Comparison of ENCODE assay signal across 30 cellular contexts in the genomic region with DNA sequence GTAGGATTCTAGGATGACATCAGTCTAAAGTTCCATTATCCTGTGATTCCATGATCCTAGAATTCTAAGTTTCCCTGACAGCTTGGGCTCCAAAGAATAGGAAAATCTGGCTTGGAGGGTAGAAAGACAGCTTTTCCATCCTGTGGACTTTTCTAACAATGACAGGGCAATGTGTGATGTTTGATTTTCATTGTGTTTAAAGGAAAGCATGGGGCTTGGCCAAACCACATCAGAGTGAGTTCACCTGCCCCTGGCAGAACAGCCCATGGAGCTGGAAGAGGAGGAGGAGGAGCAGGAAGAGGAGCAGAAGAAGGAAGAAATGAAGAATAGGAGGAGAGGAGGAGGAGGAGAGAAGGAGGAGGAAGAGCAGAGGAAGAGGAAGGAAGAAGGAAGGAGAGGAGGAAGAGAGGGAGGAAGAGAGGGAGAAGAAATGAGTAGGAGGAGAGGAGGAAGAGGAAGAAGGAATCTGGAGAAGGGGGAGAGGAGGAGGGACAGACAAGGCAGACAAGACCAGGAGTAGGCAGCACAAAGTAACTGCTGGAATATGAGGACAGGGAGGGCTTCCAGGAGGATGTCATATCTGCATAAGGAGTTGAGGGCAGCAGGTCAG. TPM values are rescaled to one million over a fixed set of nuclear protein-coding genes. Genes with fewer than 3 reads are reported as not detected.
"Had no signal": no experiment of that assay in that cellular context is flagged by ENCODE, and none has a peak within 500 bp of the region (broad histone marks: within the 10 kb centered on the region; RNA-seq: fewer than 3 reads in every experiment).

No MANE protein-coding gene starts in this region.

- H3K36me3 ChIP-seq: adrenal gland, breast epithelium, cardiac muscle cell had no signal

- H3K9me3 ChIP-seq: adrenal gland, breast epithelium had no signal

- H3K4me3 ChIP-seq: adrenal gland, breast epithelium, cardiac muscle cell, coronary artery, dorsolateral prefrontal cortex had no signal

- H3K4me1 ChIP-seq: adrenal gland, breast epithelium had no signal

- FAIRE-seq: frontal cortex had no signal

- H3K27ac ChIP-seq: adrenal gland, breast epithelium, cardiac muscle cell, coronary artery, dorsolateral prefrontal cortex had no signal

- H3K27me3 ChIP-seq: adrenal gland, breast epithelium, cardiac muscle cell, dorsolateral prefrontal cortex had no signal

- DNase-seq: activated CD4-positive, alpha-beta memory T cell treated with anti-CD3 and anti-CD28 coated beads for 36 hours; activated CD4-positive, alpha-beta T cell treated with anti-CD3 and anti-CD28 coated beads for 36 hours; activated CD4-positive, alpha-beta T cell treated with anti-CD3 and anti-CD28 coated beads, Interleukin-2, amount 10 ng/mL, durations not matched to agents 24 days and 14 days; activated CD4-positive, CD25-positive, alpha-beta regulatory T cell; activated CD4-positive, CD25-positive, alpha-beta regulatory T cell treated with anti-CD3 and anti-CD28 coated beads, Interleukin-2, amount 50 U/mL, for 72 hours; activated CD8-positive, alpha-beta memory T cell treated with anti-CD3 and anti-CD28 coated beads, Interleukin-2, amount 10 ng/mL, durations not matched to agents 7 days and 5 days; activated CD8-positive, alpha-beta memory T cell treated with anti-CD3 and anti-CD28 coated beads, Interleukin-2, amount 50 U/mL, for 4 hours; activated CD8-positive, alpha-beta T cell treated with anti-CD3 and anti-CD28 coated beads, Interleukin-2, amount 10 ng/mL, durations not matched to agents 7 days and 5 days; activated effector memory CD4-positive, alpha-beta T cell treated with anti-CD3 and anti-CD28 coated beads, Interleukin-2, amount 50 U/mL, for 16 hours; activated naive CD4-positive, alpha-beta T cell treated with anti-CD3 and anti-CD28 coated beads for 36 hours; activated naive CD8-positive, alpha-beta T cell treated with anti-CD3 and anti-CD28 coated beads for 36 hours; activated naive CD8-positive, alpha-beta T cell treated with anti-CD3 and anti-CD28 coated beads, Interleukin-2, amount 50 U/mL, for 24 hours; activated T-cell treated with anti-CD3 and anti-CD28 coated beads, Interleukin-2, amount 50 U/mL, for 1 hour; activated T-cell treated with anti-CD3 and anti-CD28 coated beads, Interleukin-2, amount 50 U/mL, for 48 hours; adrenal gland; amygdala; aorta; central memory CD4-positive, alpha-beta T cell; cerebellar nuclear complex; dorsolateral prefrontal cortex; effector memory CD4-positive, alpha-beta T cell; endodermal cell; foreskin fibroblast; head of caudate nucleus; T-helper 2 cell had no signal

- ATAC-seq: activated CD4-positive, alpha-beta T cell treated with anti-CD3 and anti-CD28 coated beads for 36 hours; activated CD8-positive, alpha-beta memory T cell treated with anti-CD3 and anti-CD28 coated beads, Interleukin-2, amount 10 ng/mL, durations not matched to agents 7 days and 5 days; activated CD8-positive, alpha-beta T cell treated with anti-CD3 and anti-CD28 coated beads, Interleukin-2, amount 10 ng/mL, durations not matched to agents 7 days and 5 days; activated naive CD8-positive, alpha-beta T cell treated with anti-CD3 and anti-CD28 coated beads, Interleukin-2, amount 50 U/mL, for 24 hours had no signal

RNA-seq across cellular contexts. Expression of gene WNT11, which starts 53.1 kb away (rescaled TPM):
- total RNA-seq: activated CD4-positive, alpha-beta memory T cell treated with anti-CD3 and anti-CD28 coated beads for 36 hours; activated CD4-positive, alpha-beta T cell treated with anti-CD3 and anti-CD28 coated beads for 36 hours; activated naive CD4-positive, alpha-beta T cell treated with anti-CD3 and anti-CD28 coated beads for 36 hours; activated naive CD8-positive, alpha-beta T cell treated with anti-CD3 and anti-CD28 coated beads for 36 hours; epithelial cell of proximal tubule had no signal
